Comparison of ENCODE assay signal across 10 cellular contexts in the genomic region with DNA sequence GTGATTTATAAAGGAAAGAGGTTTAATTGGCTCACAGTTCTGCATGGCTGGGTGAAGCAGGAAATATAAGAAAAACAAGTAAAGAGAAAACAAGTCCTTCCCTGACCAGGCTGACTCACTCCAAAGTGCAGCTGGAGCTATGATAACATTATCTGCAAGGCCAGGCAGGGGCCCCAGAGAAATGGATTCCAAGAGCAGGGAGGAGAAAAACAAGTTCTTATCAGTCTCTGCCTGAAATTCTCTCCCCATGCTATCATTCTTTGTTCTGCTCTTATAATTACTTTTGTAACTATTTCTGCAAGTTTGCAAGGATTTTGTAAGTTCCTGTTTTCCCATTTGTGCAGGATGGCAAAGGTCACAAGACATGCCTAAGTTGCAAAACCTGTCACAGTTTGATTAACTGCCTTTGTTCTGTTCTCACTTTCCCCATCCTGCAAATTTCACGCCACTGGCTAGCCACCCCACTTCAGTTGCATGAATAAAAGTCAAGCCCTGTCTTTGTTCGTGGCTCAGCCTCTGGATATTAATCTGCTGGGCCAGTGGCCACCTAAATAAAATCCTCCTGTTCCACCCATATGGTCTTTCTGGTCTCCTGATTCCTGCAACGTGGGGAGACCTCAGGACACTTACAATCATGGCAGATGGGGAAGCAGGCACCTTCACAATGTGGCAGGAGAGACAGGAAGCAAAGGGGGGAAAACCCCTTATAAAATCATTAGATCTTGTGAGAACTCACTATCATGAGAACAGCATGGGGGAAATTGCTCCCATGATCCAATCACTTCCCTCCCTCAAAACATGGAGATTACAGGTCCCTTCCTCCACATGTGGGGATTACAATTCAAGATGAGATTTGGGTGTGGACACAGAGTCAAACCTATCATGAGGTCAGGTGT. TPM values are rescaled to one million over a fixed set of nuclear protein-coding genes. Genes with fewer than 3 reads are reported as not detected.
DNase-seq lines count a peak whose midpoint lies in the region; ATAC-seq and TF ChIP-seq lines count a peak whose summit lies in the region.
"Had no signal": no experiment of that assay in that cellular context is flagged by ENCODE, and none has a peak within 500 bp of the region (broad histone marks: within the 10 kb centered on the region; RNA-seq: fewer than 3 reads in every experiment).

No MANE protein-coding gene starts in this region.

- H3K4me1 Mint-ChIP-seq in endothelial cell (ENCODE audit: unreplicated experiment): peaks cover 33% of the 10 kb centered on the region

- H3K4me3 Mint-ChIP-seq in endothelial cell (ENCODE audit: unreplicated experiment): peak overlapping the region; percentile 7

- H3K4me3 ChIP-seq in mucosa of descending colon: no peak overlapping the region
- H3K4me3 ChIP-seq: thoracic aorta had no signal

- H3K9me3 ChIP-seq in mucosa of descending colon: peaks cover 3% of the 10 kb centered on the region
- H3K9me3 ChIP-seq: thoracic aorta had no signal

- peak overlapping the region; percentile 96 for H3K27ac Mint-ChIP-seq in endothelial cell (ENCODE audit: unreplicated experiment)

- DNase-seq in AG09319 (ENCODE audit: extremely low read depth, low read depth) (peak; percentile 53), NCI-H226 (peak; percentile 90), endothelial cell (ENCODE audit: low spot score) (peak; percentile 47), mucosa of descending colon (peak; percentile 52 to 69 (median 65)), NCI-H2029 treated with DMSO at 0.1 percent for 48 hours (lab: John Stamatoyannopoulos, UW) (no peak), NCI-H2029 (lab: John Stamatoyannopoulos, UW) (no peak)
- DNase-seq in activated effector memory CD4-positive, alpha-beta T cell treated with Interleukin-2 at 50 U/mL for 16 hours: no peak
- no peak for DNase-seq in stimulated activated CD4-positive, alpha-beta T cell treated with anti-CD3 and anti-CD28 coated beads, Interleukin-4, amount 100 ng/mL, for 4 hours
- DNase-seq: DND-41 had no signal

- intact Hi-C loops in mucosa of descending colon (cut with DNase I, micrococcal nuclease): no loop called here

- TF ChIP-seq CTCF in AG09319 (IDR thresholded peaks at IDR 0.05; ENCODE audit: low read depth, low read length) (no peak), endothelial cell (IDR thresholded peaks at IDR 0.05; ENCODE audit: unreplicated experiment) (no peak), mucosa of descending colon (IDR thresholded peaks at IDR 0.05) (no peak)

- no peaks in the 10 kb centered on the region for H3K9me3 Mint-ChIP-seq in endothelial cell (ENCODE audit: unreplicated experiment)

- H3K4me1 ChIP-seq in mucosa of descending colon (ENCODE audit: low read depth): peaks cover 8% of the 10 kb centered on the region

- no peaks in the 10 kb centered on the region for H3K36me3 ChIP-seq in mucosa of descending colon (ENCODE audit: low read depth)
- H3K36me3 ChIP-seq: thoracic aorta had no signal

- ATAC-seq in mucosa of descending colon: peak; percentile 98

- peaks cover under 1% of the 10 kb centered on the region for H3K36me3 Mint-ChIP-seq in endothelial cell (ENCODE audit: low read depth, unreplicated experiment)

- H3K27me3 Mint-ChIP-seq in endothelial cell (ENCODE audit: unreplicated experiment): peaks cover 3% of the 10 kb centered on the region

RNA-seq across cellular contexts. Expression of gene ABCA9, which starts 13.1 kb away (rescaled TPM):
- total RNA-seq in endothelial cell (ENCODE audit: unreplicated experiment): 0.23 TPM
- 10 to 100 TPM in 1 of 3 donors, 1 to 10 TPM in 2; 2.0 to 20.0 (median 3.6) TPM for total RNA-seq in mucosa of descending colon

Comparison
In these comparisons a context has a peak if more than half of its experiments do, and no peak if none do; other contexts are left out.
1. DNase-seq: peak in AG09319 (single experiment), NCI-H226 (single experiment), endothelial cell (single experiment) and mucosa of descending colon (3 of 3); none in NCI-H2029 treated with DMSO at 0.1 percent for 48 hours (single experiment), activated effector memory CD4-positive, alpha-beta T cell treated with Interleukin-2 at 50 U/mL for 16 hours (single experiment), stimulated activated CD4-positive, alpha-beta T cell treated with anti-CD3 and anti-CD28 coated beads, Interleukin-4, amount 100 ng/mL, for 4 hours (0 of 2) and NCI-H2029 (single experiment).